ENCODE assay signal across 16 cellular contexts in genomic region chr12:92096346-92097136, GRCh38. TPM values are rescaled to one million over a fixed set of nuclear protein-coding genes. Genes with fewer than 3 reads are reported as not detected.
A peak's percentile ranks its signal among the peaks of the same experiment; 100 is the strongest.
DNase-seq lines count a peak whose midpoint lies in the region; ATAC-seq and TF ChIP-seq lines count a peak whose summit lies in the region.
"Had no signal": no experiment of that assay in that cellular context is flagged by ENCODE, and none has a peak within 500 bp of the region (broad histone marks: within the 10 kb centered on the region; RNA-seq: fewer than 3 reads in every experiment).

No MANE protein-coding gene starts in this region.

- in situ Hi-C loops in brain microvascular endothelial cell (cut with HindIII; ENCODE audit: low pct_ligation_motif_present, low sequenced_read_pairs), result no loop called here

- H3K27me3 ChIP-seq in brain microvascular endothelial cell (replicated peaks), result no peaks in the 10 kb centered on the region
- no peaks in the 10 kb centered on the region for H3K27me3 ChIP-seq in colonic mucosa
- H3K27me3 ChIP-seq: ovary, transverse colon had no signal

- TF ChIP-seq CTCF in brain microvascular endothelial cell (IDR thresholded peaks at IDR 0.05; ENCODE audit: low read depth, low read length, missing control alignments), result no peak
- TF ChIP-seq CTCF in colonic mucosa (IDR thresholded peaks at IDR 0.05), result no peak

- H3K36me3 ChIP-seq in brain microvascular endothelial cell (replicated peaks) (no peaks in the 10 kb centered on the region), colonic mucosa (no peaks in the 10 kb centered on the region)
- H3K36me3 ChIP-seq: ovary, transverse colon had no signal

- no peak overlapping the region for H3K9ac ChIP-seq in colonic mucosa (ENCODE audit: low read depth in 2 of 2, low read length in 2 of 2)

- no peaks in the 10 kb centered on the region for H3K4me1 ChIP-seq in colonic mucosa

- peaks cover 10% of the 10 kb centered on the region for H3K36me3 Mint-ChIP-seq in activated naive CD4-positive, alpha-beta T cell treated with anti-CD3 and anti-CD28 coated beads, Interleukin-2, amount 10 ng/mL, durations not matched to agents 7 days and 5 days
- H3K36me3 Mint-ChIP-seq in T-cell, result peaks cover 20% of the 10 kb centered on the region

- intact Hi-C loops in colonic mucosa (cut with DNase I), result no loop called here

- H3K27ac ChIP-seq in brain microvascular endothelial cell (peak overlapping the region; percentile 61), colonic mucosa (no peak overlapping the region)
- H3K27ac ChIP-seq: ovary, transverse colon had no signal

- H3K27ac Mint-ChIP-seq in activated naive CD4-positive, alpha-beta T cell treated with anti-CD3 and anti-CD28 coated beads, Interleukin-2, amount 10 ng/mL, durations not matched to agents 7 days and 5 days, result peak overlapping the region; percentile 50
- peak overlapping the region; percentile 29 to 62 for H3K27ac Mint-ChIP-seq in T-cell
- H3K27ac Mint-ChIP-seq: memory B cell had no signal

- peaks cover 11% of the 10 kb centered on the region for H3K4me1 Mint-ChIP-seq in activated naive CD4-positive, alpha-beta T cell treated with anti-CD3 and anti-CD28 coated beads, Interleukin-2, amount 10 ng/mL, durations not matched to agents 7 days and 5 days
- peaks cover 45 to 54% (median 53%) of the 10 kb centered on the region in 3 donors for H3K4me1 Mint-ChIP-seq in T-cell

- no peak overlapping the region for H3K4me3 ChIP-seq in brain microvascular endothelial cell (ENCODE audit: low read depth, low read length)
- H3K4me3 ChIP-seq in colonic mucosa, result no peak overlapping the region
- H3K4me3 ChIP-seq: ovary, transverse colon had no signal

- ATAC-seq in T-cell (replicated peaks in 1 of 4) (peak in 3 of 4 experiments; percentile 33 to 50 (median 45)), GM18870 (IDR thresholded peaks at IDR 0.05; ENCODE audit: unreplicated experiment) (no peak)

- H3K4me3 Mint-ChIP-seq in activated naive CD4-positive, alpha-beta T cell treated with anti-CD3 and anti-CD28 coated beads, Interleukin-2, amount 10 ng/mL, durations not matched to agents 7 days and 5 days, result no peak overlapping the region
- no peak overlapping the region for H3K4me3 Mint-ChIP-seq in T-cell
- H3K4me3 Mint-ChIP-seq: memory B cell had no signal

- peaks cover 21% of the 10 kb centered on the region for H3K9me3 Mint-ChIP-seq in activated naive CD4-positive, alpha-beta T cell treated with anti-CD3 and anti-CD28 coated beads, Interleukin-2, amount 10 ng/mL, durations not matched to agents 7 days and 5 days
- peaks cover 6 to 16% (median 16%) of the 10 kb centered on the region in 3 donors for H3K9me3 Mint-ChIP-seq in T-cell

- CTCF ChIA-PET in activated naive CD4-positive, alpha-beta T cell treated with anti-CD3 and anti-CD28 coated beads, Interleukin-2, amount 10 ng/mL, durations not matched to agents 7 days and 5 days (lab: Charles Lee), result interaction anchor here (0.9 kb wide), 1 partner anchor 8 kb away, joined by 3 read pairs; no protein-coding TSS in a partner anchor
- CTCF ChIA-PET in T-cell (lab: Charles Lee), result interaction anchor here in 1 of 2 donors (0.6 kb wide), 4 partner anchors 185 to 1206 kb away, joined by 3 to 4 read pairs (median 4); no protein-coding TSS in a partner anchor

- no peaks in the 10 kb centered on the region for H3K27me3 Mint-ChIP-seq in activated naive CD4-positive, alpha-beta T cell treated with anti-CD3 and anti-CD28 coated beads, Interleukin-2, amount 10 ng/mL, durations not matched to agents 7 days and 5 days
- H3K27me3 Mint-ChIP-seq in T-cell, result no peaks in the 10 kb centered on the region
- H3K27me3 Mint-ChIP-seq: memory B cell had no signal

- POLR2A ChIA-PET in T-cell (lab: Charles Lee), result interaction anchor here (0.6 to 1.9 kb wide), 9 partner anchors 8 to 439 kb away, joined by 3 to 5 read pairs (median 3); no protein-coding TSS in a partner anchor

- no peaks in the 10 kb centered on the region for H3K9me3 ChIP-seq in colonic mucosa
- H3K9me3 ChIP-seq: ovary, transverse colon had no signal

- DNase-seq in activated naive CD4-positive, alpha-beta T cell treated with anti-CD3 and anti-CD28 coated beads, Interleukin-2, amount 10 ng/mL, durations not matched to agents 7 days and 5 days, result no peak
- DNase-seq in activated naive CD4-positive, alpha-beta T cell treated with Interleukin-2 at 50 U/mL for 16 hours, result no peak
- no peak for DNase-seq in T-cell
- peak; percentile 65 for DNase-seq in brain microvascular endothelial cell
- peak; percentile 67 for DNase-seq in smooth muscle cell of the brain vasculature (ENCODE audit: low read depth, low spot score)
- no peak for DNase-seq in HPDE6-E6E7 (ENCODE audit: extremely low spot score)
- DNase-seq in colonic mucosa, result no peak
- DNase-seq: effector CD8-positive, alpha-beta T cell; NCI-H2029 treated with DMSO at 0.1 percent for 48 hours; ovary; Right ventricle myocardium superior; stimulated activated CD4-positive, alpha-beta T cell treated with anti-CD3 and anti-CD28 coated beads, Interleukin-12 subunit alpha, Interleukin-12 subunit beta, amount 100 ng/mL, for 4 hours; T1000; transverse colon had no signal

RNA-seq across cellular contexts. Expression of gene BTG1, which starts 49.1 kb away (rescaled TPM):
- total RNA-seq in T-cell (1,000 to 10,000 TPM in 2 of 5 donors, 100 to 1,000 TPM in 3; 484 to 1,238 (median 551) TPM), colonic mucosa (100 to 1,000 TPM in 1 of 2 donors, 10 to 100 TPM in 1; 87.1 to 152 TPM)

Comparison
In these comparisons a context has a peak if more than half of its experiments do, and no peak if none do; other contexts are left out.
1. DNase-seq: peak in brain microvascular endothelial cell (single experiment) and smooth muscle cell of the brain vasculature (single experiment); none in activated naive CD4-positive, alpha-beta T cell treated with anti-CD3 and anti-CD28 coated beads, Interleukin-2, amount 10 ng/mL, durations not matched to agents 7 days and 5 days (single experiment), activated naive CD4-positive, alpha-beta T cell treated with Interleukin-2 at 50 U/mL for 16 hours (single experiment), T-cell (0 of 34), HPDE6-E6E7 (single experiment) and colonic mucosa (single experiment).